ENCODE assay signal across 1 cellular context in genomic region chr14:69672372-69672771, GRCh38.
TF ChIP-seq lines count a peak whose summit lies in the region.

No MANE protein-coding gene starts in this region.

TF ChIP-seq in IMR-90, 13 proteins besides CTCF, POLR2A, EP300 and RAD21 (continued from another document):
- no peak for TF ChIP-seq FOS (IDR thresholded peaks at IDR 0.05; ENCODE audit: low read depth, low read length)
- no peak for TF ChIP-seq MAFK (IDR thresholded peaks at IDR 0.05; ENCODE audit: low read depth, low read length)
- TF ChIP-seq, protein P1, sequence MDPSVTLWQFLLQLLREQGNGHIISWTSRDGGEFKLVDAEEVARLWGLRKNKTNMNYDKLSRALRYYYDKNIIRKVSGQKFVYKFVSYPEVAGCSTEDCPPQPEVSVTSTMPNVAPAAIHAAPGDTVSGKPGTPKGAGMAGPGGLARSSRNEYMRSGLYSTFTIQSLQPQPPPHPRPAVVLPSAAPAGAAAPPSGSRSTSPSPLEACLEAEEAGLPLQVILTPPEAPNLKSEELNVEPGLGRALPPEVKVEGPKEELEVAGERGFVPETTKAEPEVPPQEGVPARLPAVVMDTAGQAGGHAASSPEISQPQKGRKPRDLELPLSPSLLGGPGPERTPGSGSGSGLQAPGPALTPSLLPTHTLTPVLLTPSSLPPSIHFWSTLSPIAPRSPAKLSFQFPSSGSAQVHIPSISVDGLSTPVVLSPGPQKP (IDR thresholded peaks at IDR 0.05; ENCODE audit: borderline replicate concordance, low read depth, low read length) = no peak
- no peak for TF ChIP-seq SMC3 (IDR thresholded peaks at IDR 0.05; ENCODE audit: low read depth, low read length)
- no peak for TF ChIP-seq CEBPB (IDR thresholded peaks at IDR 0.05; ENCODE audit: low read depth, low read length)
- no peak for TF ChIP-seq BHLHE40 (IDR thresholded peaks at IDR 0.05; ENCODE audit: low read depth, low read length)
- TF ChIP-seq MAZ (IDR thresholded peaks at IDR 0.05; ENCODE audit: borderline replicate concordance, low read depth, low read length) = no peak
- TF ChIP-seq RCOR1 (IDR thresholded peaks at IDR 0.05; ENCODE audit: insufficient replicate concordance, low read length) = no peak
- no peak for TF ChIP-seq USF2 (IDR thresholded peaks at IDR 0.05; ENCODE audit: low read depth, low read length)
- no peak for TF ChIP-seq CHD1 (IDR thresholded peaks at IDR 0.05; ENCODE audit: low read depth, low read length)
- no peak for TF ChIP-seq MXI1 (IDR thresholded peaks at IDR 0.05; ENCODE audit: borderline replicate concordance, low read depth, low read length)
